Comparison of ENCODE assay signal across 21 cellular contexts in genomic region chr2:6215053-6215452, GRCh38.
DNase-seq lines count a peak whose midpoint lies in the region; ATAC-seq, FAIRE-seq and TF ChIP-seq lines count a peak whose summit lies in the region.
"Had no signal": no experiment of that assay in that cellular context is flagged by ENCODE, and none has a peak within 500 bp of the region (broad histone marks: within the 10 kb centered on the region; RNA-seq: fewer than 3 reads in every experiment).

No MANE protein-coding gene starts in this region.

- no peaks in the 10 kb centered on the region for H3K9me3 ChIP-seq in RWPE2 (ENCODE audit: severe bottlenecking)
- no peaks in the 10 kb centered on the region for H3K9me3 ChIP-seq in heart right ventricle
- H3K9me3 ChIP-seq in transverse colon = no peaks in the 10 kb centered on the region
- H3K9me3 ChIP-seq: HAP-1 had no signal

- H3K27ac ChIP-seq in RWPE2 (ENCODE audit: poor library complexity, severe bottlenecking) = no peak overlapping the region
- H3K27ac ChIP-seq in mesendoderm (ENCODE audit: low read depth, low read length) = no peak overlapping the region
- H3K27ac ChIP-seq in heart right ventricle = no peak overlapping the region
- H3K27ac ChIP-seq in transverse colon = no peak overlapping the region

- H3K56ac ChIP-seq in mesendoderm (ENCODE audit: low read length) = no peak overlapping the region

- H4K5ac ChIP-seq in mesendoderm (ENCODE audit: low read length) = no peak overlapping the region

- H3K36me3 ChIP-seq in RWPE2 (ENCODE audit: low read depth) (no peaks in the 10 kb centered on the region), mesendoderm (ENCODE audit: control insufficient read depth, insufficient read depth, low read length) (no peaks in the 10 kb centered on the region), heart right ventricle (no peaks in the 10 kb centered on the region), transverse colon (no peaks in the 10 kb centered on the region)
- H3K36me3 ChIP-seq: HAP-1 had no signal

- no peak for TF ChIP-seq EP300 in transverse colon (IDR thresholded peaks at IDR 0.05; ENCODE audit: low read depth)

- peaks cover 26% of the 10 kb centered on the region for H3K4me1 Mint-ChIP-seq in progenitor cell of endocrine pancreas (ENCODE audit: low read depth)
- H3K4me1 Mint-ChIP-seq: CD4-positive, alpha-beta memory T cell had no signal

- H3K9me3 Mint-ChIP-seq in progenitor cell of endocrine pancreas (ENCODE audit: low read depth) = no peaks in the 10 kb centered on the region

- no peak overlapping the region for H3K4me3 Mint-ChIP-seq in progenitor cell of endocrine pancreas (ENCODE audit: low read depth)
- H3K4me3 Mint-ChIP-seq: CD4-positive, alpha-beta memory T cell; HFFc6 had no signal

- H3K4me2 ChIP-seq in mesendoderm (ENCODE audit: low read length) = no peak overlapping the region

- no peak overlapping the region for H3K4ac ChIP-seq in mesendoderm (ENCODE audit: low read depth, low read length)

- TF ChIP-seq POLR2A in GM12891 (IDR thresholded peaks at IDR 0.05; ENCODE audit: low read depth, low read length) (no peak), transverse colon (IDR thresholded peaks at IDR 0.05) (no peak)

- H2AK5ac ChIP-seq in mesendoderm (ENCODE audit: low read length) = no peak overlapping the region

- no peak overlapping the region for H4K8ac ChIP-seq in mesendoderm (ENCODE audit: low read depth, low read length)

- H3K36me3 Mint-ChIP-seq in progenitor cell of endocrine pancreas (ENCODE audit: insufficient read depth) = no peaks in the 10 kb centered on the region
- H3K36me3 Mint-ChIP-seq: CD4-positive, alpha-beta memory T cell had no signal

- no peak overlapping the region for H2BK5ac ChIP-seq in mesendoderm (ENCODE audit: low read length)

- H3K4me1 ChIP-seq in RWPE2 (ENCODE audit: insufficient read depth, poor library complexity, severe bottlenecking) = no peaks in the 10 kb centered on the region
- H3K4me1 ChIP-seq in mesendoderm (ENCODE audit: control insufficient read depth, low read depth, low read length) = no peaks in the 10 kb centered on the region
- peaks cover 0 to 6% (median 0%) of the 10 kb centered on the region in 9 donors for H3K4me1 ChIP-seq in heart right ventricle
- H3K4me1 ChIP-seq in transverse colon = no peaks in the 10 kb centered on the region
- H3K4me1 ChIP-seq: HAP-1 had no signal

- TF ChIP-seq CTCF in RWPE2 (IDR thresholded peaks at IDR 0.05; ENCODE audit: poor library complexity, severe bottlenecking) (no peak), progenitor cell of endocrine pancreas (IDR thresholded peaks at IDR 0.05; ENCODE audit: unreplicated experiment) (no peak), heart right ventricle (IDR thresholded peaks at IDR 0.05) (no peak), transverse colon (IDR thresholded peaks at IDR 0.05) (no peak)

- H2BK120ac ChIP-seq in mesendoderm (ENCODE audit: low read depth, low read length) = no peak overlapping the region

- ATAC-seq in RWPE2 (ENCODE audit: low read depth) (0 out of 3 replicates have a peak, but pooled peaks have one; percentile 35), heart right ventricle (no peak), GM19463 (IDR thresholded peaks at IDR 0.05; ENCODE audit: unreplicated experiment) (no peak)

- peak; percentile 31 for FAIRE-seq in GM12891 (lab: Jason Lieb, UNC)
- FAIRE-seq: GM12878, GM18507, H54 had no signal

- DNase-seq in GM12891 (ENCODE audit: insufficient read length, low spot score) (no peak), RWPE2 (ENCODE audit: low spot score) (no peak), mesendoderm (peak; percentile 33), progenitor cell of endocrine pancreas (ENCODE audit: low spot score, unreplicated experiment) (no peak), NCI-H2171 treated with DMSO at 0.1 percent for 48 hours (lab: John Stamatoyannopoulos, UW) (no peak), heart right ventricle (no peak), transverse colon (no peak)
- DNase-seq: 8988T; C1 segment of cervical spinal cord; CD4-positive, alpha-beta memory T cell; COR-L47; DMS153; EL; GDM1; GOT3; HFFc6 had no signal

- no peaks in the 10 kb centered on the region for H3K79me2 ChIP-seq in mesendoderm (ENCODE audit: control insufficient read depth, insufficient read depth, low read length)

- no peaks in the 10 kb centered on the region for H3K79me1 ChIP-seq in mesendoderm (ENCODE audit: low read length)

- H3K27me3 ChIP-seq in RWPE2 (ENCODE audit: insufficient read depth, poor library complexity, severe bottlenecking) (no peaks in the 10 kb centered on the region), mesendoderm (ENCODE audit: insufficient read depth, low read length, poor library complexity) (no peaks in the 10 kb centered on the region), heart right ventricle (no peaks in the 10 kb centered on the region), transverse colon (no peaks in the 10 kb centered on the region)

- no peak overlapping the region for H3K9ac ChIP-seq in mesendoderm (ENCODE audit: low read length)

- H3K18ac ChIP-seq in mesendoderm (ENCODE audit: low read length) = no peak overlapping the region

- H3K4me3 ChIP-seq in RWPE2 (ENCODE audit: severe bottlenecking) (no peak overlapping the region), mesendoderm (ENCODE audit: low read length) (no peak overlapping the region), heart right ventricle (no peak overlapping the region), transverse colon (no peak overlapping the region)
- H3K4me3 ChIP-seq: GM12878, HAP-1 had no signal

- WGBS in mesendoderm (ENCODE audit: extremely low coverage, insufficient coverage, low lambda C conversion rate) = no CpG with 5 or more reads among the region's 2 CpGs
- 91% methylated on average over 2 of the region's 2 CpGs for WGBS in heart right ventricle, 2 donors
- 85 to 92% methylated on average over 2 of the region's 2 CpGs for WGBS in transverse colon (ENCODE audit: low coverage in 1 of 2), 2 donors

- intact Hi-C loops in heart right ventricle (cut with DNase I) (no loop called here), transverse colon (cut with DNase I; ENCODE audit: low total_unique reads) (no loop called here)

- H3K27ac Mint-ChIP-seq in progenitor cell of endocrine pancreas = peak overlapping the region; percentile 17
- H3K27ac Mint-ChIP-seq: CD4-positive, alpha-beta memory T cell; HFFc6 had no signal

- H3K27me3 Mint-ChIP-seq in progenitor cell of endocrine pancreas = no peaks in the 10 kb centered on the region
- H3K27me3 Mint-ChIP-seq: CD4-positive, alpha-beta memory T cell had no signal

- no peak overlapping the region for H2BK15ac ChIP-seq in mesendoderm (replicated peaks; ENCODE audit: low read depth)

- in situ Hi-C loops in transverse colon (cut with MboI; ENCODE audit: low pct_ligation_motif_present in 1 of 4, low pct_unique_long_range_greater_than_20kb in 1 of 4, low sequenced_read_pairs in 3 of 4) = no loop called here

- H3K23ac ChIP-seq in mesendoderm (ENCODE audit: low read length) = no peak overlapping the region

TF ChIP-seq in GM12891, 5 proteins besides CTCF, POLR2A, EP300 and RAD21:
- TF ChIP-seq POLR2AphosphoS5 (IDR thresholded peaks at IDR 0.05; ENCODE audit: low read depth, low read length) (no peak), PAX5 (IDR thresholded peaks at IDR 0.05; ENCODE audit: insufficient read depth, low read length, severe bottlenecking) (no peak), TAF1 (IDR thresholded peaks at IDR 0.05; ENCODE audit: low read depth, low read length) (no peak), POU2F2 (IDR thresholded peaks at IDR 0.05; ENCODE audit: low read depth, low read length) (no peak), SPI1 (IDR thresholded peaks at IDR 0.05; ENCODE audit: low read depth, low read length) (no peak)
